In the genomic region with DNA sequence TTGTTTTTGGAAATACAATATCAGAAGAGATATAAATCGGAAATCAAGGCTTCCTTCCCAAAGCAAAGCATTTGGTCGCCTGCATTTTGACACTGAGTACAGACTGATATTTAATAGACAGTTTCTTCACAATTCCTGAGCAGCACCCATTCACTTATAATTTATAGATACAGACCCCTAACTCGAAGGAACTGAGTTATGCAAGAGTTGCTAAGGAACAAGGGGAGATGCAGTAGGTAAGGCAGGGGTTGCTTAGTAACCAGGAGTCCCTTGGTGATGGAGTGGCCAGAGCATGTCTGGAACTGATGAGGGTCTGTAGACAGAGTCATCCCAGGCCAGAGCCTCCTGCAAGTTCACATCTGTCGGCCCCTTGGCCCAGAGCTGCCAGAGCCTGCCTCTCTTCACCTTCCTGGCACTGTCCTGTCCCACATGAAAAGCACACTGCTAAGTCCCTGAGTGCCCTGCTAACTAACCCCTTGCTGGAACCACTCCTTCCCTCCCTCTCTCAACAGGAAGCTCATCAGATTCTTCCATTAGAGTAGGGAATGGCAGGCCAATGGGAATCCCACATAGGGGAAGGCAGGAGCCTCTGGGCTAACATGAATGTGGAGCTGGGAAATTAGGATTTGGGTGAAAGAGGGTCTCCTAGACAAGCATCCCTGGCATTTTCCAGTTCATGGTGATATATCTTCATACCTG, we compare ENCODE assay signal across 13 cellular contexts. TPM values are rescaled to one million over a fixed set of nuclear protein-coding genes. Genes with fewer than 3 reads are reported as not detected.
DNase-seq lines count a peak whose midpoint lies in the region; ATAC-seq, FAIRE-seq and TF ChIP-seq lines count a peak whose summit lies in the region.
"Had no signal": no experiment of that assay in that cellular context is flagged by ENCODE, and none has a peak within 500 bp of the region (broad histone marks: within the 10 kb centered on the region; RNA-seq: fewer than 3 reads in every experiment).

No MANE protein-coding gene starts in this region.

- H3K4me1 Mint-ChIP-seq in T-helper 17 cell (peaks cover 14% of the 10 kb centered on the region), memory B cell (peaks cover 3% of the 10 kb centered on the region)

- H3K4me1 ChIP-seq in thoracic aorta (ENCODE audit: control insufficient read depth in 1 of 2, low read depth in 2 of 2), result no peaks in the 10 kb centered on the region

- no peak for FAIRE-seq in D721Med (lab: Jason Lieb, UNC)

- H3K4me3 ChIP-seq in thoracic aorta, result peak overlapping the region; percentile 33

- H3K36me3 Mint-ChIP-seq in T-helper 17 cell (ENCODE audit: low read depth), result no peaks in the 10 kb centered on the region
- peaks cover 1% of the 10 kb centered on the region for H3K36me3 Mint-ChIP-seq in memory B cell
- H3K36me3 Mint-ChIP-seq: activated CD4-positive, alpha-beta memory T cell treated with anti-CD3 and anti-CD28 coated beads for 36 hours; activated naive CD4-positive, alpha-beta T cell treated with anti-CD3 and anti-CD28 coated beads, Interleukin-2, amount 50 U/mL, for 72 hours had no signal

- H3K36me3 ChIP-seq in thoracic aorta, result no peaks in the 10 kb centered on the region

- H3K27me3 ChIP-seq in thoracic aorta (replicated peaks; ENCODE audit: insufficient read depth), result no peaks in the 10 kb centered on the region

- H3K27me3 Mint-ChIP-seq in T-helper 17 cell, result peaks cover 4% of the 10 kb centered on the region
- peaks cover 5% of the 10 kb centered on the region for H3K27me3 Mint-ChIP-seq in memory B cell

- H3K27ac ChIP-seq in thoracic aorta, result no peak overlapping the region

- H3K4me3 Mint-ChIP-seq in T-helper 17 cell (peak overlapping the region; percentile 86), memory B cell (peak overlapping the region; percentile 12)

- DNase-seq in NCI-H1417 (lab: John Stamatoyannopoulos, UW) (peak in 2 of 3 experiments; percentile 33 to 74), NCI-H1417 treated with DMSO at 0.1 percent for 48 hours (lab: John Stamatoyannopoulos, UW) (no peak), T-helper 17 cell (no peak), memory B cell (ENCODE audit: low spot score in 2 of 2) (no peak), thoracic aorta (ENCODE audit: low spot score) (no peak), D721Med (ENCODE audit: insufficient read length, low spot score) (no peak), T-helper 1 cell (no peak)

- no peak for TF ChIP-seq CTCF in thoracic aorta (IDR thresholded peaks at IDR 0.05)
- TF ChIP-seq CTCF in D721Med (IDR thresholded peaks at IDR 0.05; ENCODE audit: insufficient read depth, missing control alignments), result no peak

- ATAC-seq in T-helper 17 cell, result no peak
- no peak for ATAC-seq in memory B cell (ENCODE audit: low read depth)
- ATAC-seq in thoracic aorta (ENCODE audit: insufficient number of reproducible peaks, low FRiP score, low read depth), result no peak
- ATAC-seq in GM19397 (IDR thresholded peaks at IDR 0.05; ENCODE audit: unreplicated experiment), result no peak

- H3K9me3 Mint-ChIP-seq in memory B cell, result peaks cover 2% of the 10 kb centered on the region

- H3K9me3 ChIP-seq in T-helper 17 cell (ENCODE audit: control insufficient read depth, low read length, poor library complexity, severe bottlenecking) (no peaks in the 10 kb centered on the region), thoracic aorta (no peaks in the 10 kb centered on the region)

- H3K27ac Mint-ChIP-seq in T-helper 17 cell (no peak overlapping the region), memory B cell (no peak overlapping the region)
- H3K27ac Mint-ChIP-seq: activated CD4-positive, alpha-beta memory T cell treated with anti-CD3 and anti-CD28 coated beads for 36 hours had no signal

RNA-seq across cellular contexts. Expression of a gene that starts 3.6 kb away (rescaled TPM):
- total RNA-seq in T-helper 17 cell (not detected), thoracic aorta (not detected)
- total RNA-seq: left cardiac atrium had no signal

RNA-seq across cellular contexts. Expression of a gene that starts 54.0 kb away (rescaled TPM):
- total RNA-seq in T-helper 17 cell (not detected), thoracic aorta (1 to 10 TPM in 1 of 2 donors, not detected in 1; 1.3 TPM)
- total RNA-seq: A172; activated naive CD4-positive, alpha-beta T cell treated with anti-CD3 and anti-CD28 coated beads, Interleukin-2, amount 50 U/mL, for 72 hours; pulmonary artery endothelial cell had no signal

Comparison
In these comparisons a context has a peak if more than half of its experiments do, and no peak if none do; other contexts are left out.
1. DNase-seq: peak in NCI-H1417 (2 of 3); none in NCI-H1417 treated with DMSO at 0.1 percent for 48 hours (single experiment), T-helper 17 cell (0 of 3), memory B cell (0 of 2), thoracic aorta (single experiment), D721Med (single experiment) and T-helper 1 cell (0 of 5).